ENCODE assay signal across 11 cellular contexts in genomic region chr11:67033661-67034166, GRCh38. TPM values are rescaled to one million over a fixed set of nuclear protein-coding genes. Genes with fewer than 3 reads are reported as not detected.
DNase-seq lines count a peak whose midpoint lies in the region; ATAC-seq and TF ChIP-seq lines count a peak whose summit lies in the region.
"Had no signal": no experiment of that assay in that cellular context is flagged by ENCODE, and none has a peak within 500 bp of the region (broad histone marks: within the 10 kb centered on the region; RNA-seq: fewer than 3 reads in every experiment).

No MANE protein-coding gene starts in this region.

- H3K9me3 ChIP-seq in HCT116 (ENCODE audit: control insufficient read depth in 1 of 2, insufficient read depth in 1 of 2, low read depth in 1 of 2, low read length in 2 of 2) (no peaks in the 10 kb centered on the region), SK-N-SH (no peaks in the 10 kb centered on the region), tibial nerve (no peaks in the 10 kb centered on the region)
- H3K9me3 ChIP-seq: neutrophil had no signal

- H3K4me1 ChIP-seq in HCT116 (ENCODE audit: control insufficient read depth in 1 of 2, insufficient read depth in 2 of 2, low read length in 2 of 2) (peaks cover 28 to 35% of the 10 kb centered on the region in 2 experiments), SK-N-SH (ENCODE audit: control insufficient read depth in 1 of 2, insufficient read depth in 2 of 2, low read depth in 1 of 2, low read length in 1 of 2) (peaks cover 3 to 21% of the 10 kb centered on the region in 2 experiments; a peak in 3 of 4 replicates), tibial nerve (peaks cover 0 to 13% (median 3%) of the 10 kb centered on the region in 4 donors)

- RAD21 ChIA-PET in HCT116 (lab: Charles Lee; ENCODE audit: low non-redundant PET in 1 of 2, low total read pairs in 2 of 2, uncharacterized antibody in 2 of 2, unreplicated experiment in 2 of 2): no interaction called here

- TF ChIP-seq RAD21 in HCT116 (IDR thresholded peaks at IDR 0.05; ENCODE audit: low read depth): no peak
- TF ChIP-seq RAD21 in SK-N-SH (IDR thresholded peaks at IDR 0.05; ENCODE audit: low read length): no peak

- peaks cover 17% of the 10 kb centered on the region for H3F3A ChIP-seq in SK-N-SH (replicated peaks; ENCODE audit: insufficient read depth)

- H3K79me2 ChIP-seq in HCT116 (ENCODE audit: insufficient read depth, low read length): no peaks in the 10 kb centered on the region
- no peaks in the 10 kb centered on the region for H3K79me2 ChIP-seq in SK-N-SH (ENCODE audit: insufficient read depth)

- no peak for DNase-seq in HCT116 (ENCODE audit: low read depth, low spot score)
- no peak for DNase-seq in SK-N-SH
- peak; percentile 92 for DNase-seq in fibroblast of the conjunctiva (ENCODE audit: low read depth)
- no peak for DNase-seq in stimulated activated effector memory CD8-positive, alpha-beta T cell treated with anti-CD3 and anti-CD28 coated beads, Interleukin-12 subunit alpha, Interleukin-12 subunit beta, amount 100 ng/mL, for 72 hours (ENCODE audit: low spot score in 2 of 2)
- DNase-seq in tibial nerve (ENCODE audit: low spot score in 2 of 2): no peak
- DNase-seq in SKM-1 treated with dmso at 0.1 percent for 144 hours (lab: John Stamatoyannopoulos, UW; ENCODE audit: unreplicated experiment): no peak
- DNase-seq in DMS114 treated with DMSO at 0.1 percent for 48 hours (lab: John Stamatoyannopoulos, UW; ENCODE audit: unreplicated experiment): no peak
- DNase-seq in activated naive CD4-positive, alpha-beta T cell treated with anti-CD3 and anti-CD28 coated beads for 36 hours: no peak

- peaks cover 23% of the 10 kb centered on the region for H3K27me3 Mint-ChIP-seq in activated naive CD4-positive, alpha-beta T cell treated with anti-CD3 and anti-CD28 coated beads for 36 hours (ENCODE audit: low read depth)

- H3K36me3 ChIP-seq in HCT116 (ENCODE audit: control insufficient read depth in 1 of 2, insufficient read depth in 2 of 2, low read length in 2 of 2) (no peaks in the 10 kb centered on the region), SK-N-SH (replicated peaks in 1 of 2; ENCODE audit: control insufficient read depth in 1 of 2, insufficient read depth in 2 of 2, low read length in 1 of 2) (no peaks in the 10 kb centered on the region), tibial nerve (no peaks in the 10 kb centered on the region)
- H3K36me3 ChIP-seq: neutrophil had no signal

- no peaks in the 10 kb centered on the region for H3K4me1 Mint-ChIP-seq in stimulated activated effector memory CD8-positive, alpha-beta T cell treated with anti-CD3 and anti-CD28 coated beads, Interleukin-12 subunit alpha, Interleukin-12 subunit beta, amount 100 ng/mL, for 72 hours
- no peaks in the 10 kb centered on the region for H3K4me1 Mint-ChIP-seq in activated naive CD4-positive, alpha-beta T cell treated with anti-CD3 and anti-CD28 coated beads for 36 hours (ENCODE audit: low read depth)

- no peaks in the 10 kb centered on the region for H3K27me3 ChIP-seq in HCT116 (ENCODE audit: insufficient read depth, low read length)
- H3K27me3 ChIP-seq in SK-N-SH (ENCODE audit: insufficient read depth): no peaks in the 10 kb centered on the region
- no peaks in the 10 kb centered on the region for H3K27me3 ChIP-seq in tibial nerve

- H2AFZ ChIP-seq in HCT116 (ENCODE audit: low read depth, low read length, poor library complexity, severe bottlenecking): no peak overlapping the region
- H2AFZ ChIP-seq in SK-N-SH (ENCODE audit: low read depth): no peak overlapping the region

- POLR2A ChIA-PET in HCT116 (lab: Charles Lee) (interaction anchor here (0.8 kb wide), 1 partner anchor 11 kb away, joined by 3 read pairs; the partner anchor contains the start of gene SYT12), SK-N-SH (lab: Yijun Ruan, JAX) (no interaction called here)

- no peaks in the 10 kb centered on the region for H3K36me3 Mint-ChIP-seq in stimulated activated effector memory CD8-positive, alpha-beta T cell treated with anti-CD3 and anti-CD28 coated beads, Interleukin-12 subunit alpha, Interleukin-12 subunit beta, amount 100 ng/mL, for 72 hours
- no peaks in the 10 kb centered on the region for H3K36me3 Mint-ChIP-seq in activated naive CD4-positive, alpha-beta T cell treated with anti-CD3 and anti-CD28 coated beads for 36 hours (ENCODE audit: low read depth)

- no peak for TF ChIP-seq POLR2A in HCT116 (IDR thresholded peaks at IDR 0.05; ENCODE audit: borderline replicate concordance, extremely low read depth, insufficient read depth, insufficient read length)
- no peak for TF ChIP-seq POLR2A in tibial nerve (IDR thresholded peaks at IDR 0.05)

- 36% methylated on average over 8 of the region's 8 CpGs for WGBS in SK-N-SH (ENCODE audit: low lambda C conversion rate)
- 47 to 72% methylated on average over 8 of the region's 8 CpGs for WGBS in tibial nerve, 2 donors

- H3K27ac Mint-ChIP-seq in stimulated activated effector memory CD8-positive, alpha-beta T cell treated with anti-CD3 and anti-CD28 coated beads, Interleukin-12 subunit alpha, Interleukin-12 subunit beta, amount 100 ng/mL, for 72 hours: no peak overlapping the region
- H3K27ac Mint-ChIP-seq in activated naive CD4-positive, alpha-beta T cell treated with anti-CD3 and anti-CD28 coated beads for 36 hours: no peak overlapping the region

- H4K20me1 ChIP-seq in HCT116 (ENCODE audit: insufficient read depth) (no peaks in the 10 kb centered on the region), SK-N-SH (ENCODE audit: insufficient read depth) (no peaks in the 10 kb centered on the region)

- H3K9ac ChIP-seq in HCT116 (ENCODE audit: low read length) (no peak overlapping the region), SK-N-SH (peak overlapping the region; percentile 2; the same call in 1 of the 2 replicates)

- intact Hi-C loops in HCT116 (cut with micrococcal nuclease): no loop called here
- intact Hi-C loops in activated naive CD4-positive, alpha-beta T cell treated with anti-CD3 and anti-CD28 coated beads for 36 hours (cut with micrococcal nuclease): no loop called here

- H3K9me2 ChIP-seq in HCT116 (ENCODE audit: insufficient read depth): no peaks in the 10 kb centered on the region
- H3K9me2 ChIP-seq in SK-N-SH: no peaks in the 10 kb centered on the region

- H3K4me2 ChIP-seq in HCT116 (ENCODE audit: low read length): peak overlapping the region; percentile 47
- H3K4me2 ChIP-seq in SK-N-SH: peak overlapping the region; percentile 61

- H3K4me3 ChIP-seq in HCT116 (replicated peaks in 1 of 2; ENCODE audit: low read depth in 1 of 2, low read length in 2 of 2) (no peak overlapping the region), SK-N-SH (ENCODE audit: low read depth in 2 of 2, low read length in 1 of 2) (no peak overlapping the region), tibial nerve (no peak overlapping the region)

- no peak for TF ChIP-seq EP300 in SK-N-SH (IDR thresholded peaks at IDR 0.05; ENCODE audit: borderline replicate concordance in 1 of 2, low read depth in 1 of 2, low read length in 1 of 2)
- TF ChIP-seq EP300 in tibial nerve (IDR thresholded peaks at IDR 0.05): no peak

- peak overlapping the region; percentile 25; the same call in 1 of the 2 replicates for H3K27ac ChIP-seq in HCT116 (ENCODE audit: low read depth, low read length)
- H3K27ac ChIP-seq in SK-N-SH (ENCODE audit: low read depth in 2 of 2, low read length in 1 of 2): peak overlapping the region in 1 of 2 experiments; percentile 74; a peak in 2 of 4 replicates
- H3K27ac ChIP-seq in tibial nerve: peak overlapping the region in 1 of 4 donors; percentile 28
- H3K27ac ChIP-seq: neutrophil had no signal

- TF ChIP-seq CTCF in HCT116 (IDR thresholded peaks at IDR 0.05 in 2 of 3, conservative IDR thresholded peaks at IDR 0.05 in 1 of 3; ENCODE audit: borderline replicate concordance in 1 of 3, insufficient read depth in 1 of 3, low read depth in 2 of 3, low read length in 2 of 3) (no peak), SK-N-SH (IDR thresholded peaks at IDR 0.05) (no peak), tibial nerve (IDR thresholded peaks at IDR 0.05) (no peak)

- H3K4me3 Mint-ChIP-seq in stimulated activated effector memory CD8-positive, alpha-beta T cell treated with anti-CD3 and anti-CD28 coated beads, Interleukin-12 subunit alpha, Interleukin-12 subunit beta, amount 100 ng/mL, for 72 hours: no peak overlapping the region
- H3K4me3 Mint-ChIP-seq in activated naive CD4-positive, alpha-beta T cell treated with anti-CD3 and anti-CD28 coated beads for 36 hours: no peak overlapping the region

- CTCF ChIA-PET in HCT116 (lab: Charles Lee): interaction anchor here (0.8 to 1.2 kb wide), 2 partner anchors 7 to 12 kb away, joined by 3 read pairs; no protein-coding TSS in a partner anchor
- CTCF ChIA-PET in SK-N-SH (lab: Yijun Ruan, JAX): no interaction called here
- CTCF ChIA-PET in activated naive CD4-positive, alpha-beta T cell treated with anti-CD3 and anti-CD28 coated beads for 36 hours (lab: Charles Lee): no interaction called here

- no TSS peak for BruUV-seq in HCT116 (replicated peaks; lab: Mats Ljungman, UMichigan)

- H3K9me3 Mint-ChIP-seq in stimulated activated effector memory CD8-positive, alpha-beta T cell treated with anti-CD3 and anti-CD28 coated beads, Interleukin-12 subunit alpha, Interleukin-12 subunit beta, amount 100 ng/mL, for 72 hours: no peaks in the 10 kb centered on the region
- no peaks in the 10 kb centered on the region for H3K9me3 Mint-ChIP-seq in activated naive CD4-positive, alpha-beta T cell treated with anti-CD3 and anti-CD28 coated beads for 36 hours

- ATAC-seq in HCT116: no peak
- ATAC-seq in stimulated activated effector memory CD8-positive, alpha-beta T cell treated with anti-CD3 and anti-CD28 coated beads, Interleukin-12 subunit alpha, Interleukin-12 subunit beta, amount 100 ng/mL, for 72 hours: peak; percentile 75

RNA-seq across cellular contexts. Expression of gene SYT12, which starts 10.8 kb away (rescaled TPM):
- total RNA-seq in HCT116 (2021; ENCODE audit: unreplicated experiment) (4.3 TPM), tibial nerve (1 to 10 TPM in 1 of 4 donors, under 1 TPM in 2, not detected in 1; 0.20 to 2.4 (median 0.66) TPM)
- 4.7 and 4.8 TPM in 2 replicates for polyA plus RNA-seq in HCT116 (2012)
- polyA plus RNA-seq in SK-N-SH (2012; rRNA removed): 0.52 and 0.61 TPM in 2 replicates
- polyA plus RNA-seq in SK-N-SH (2012; cell fraction: cytosol; rRNA removed): 0.30 and 0.39 TPM in 2 replicates
- polyA plus RNA-seq in SK-N-SH (2012; cell fraction: nucleus; rRNA removed): 1.2 and 1.5 TPM in 2 replicates
- not detected for total RNA-seq in activated naive CD4-positive, alpha-beta T cell treated with anti-CD3 and anti-CD28 coated beads for 36 hours

RNA-seq across cellular contexts. Expression of gene RHOD, which starts 22.9 kb away (rescaled TPM):
- total RNA-seq in HCT116 (2021; ENCODE audit: unreplicated experiment): 42.0 TPM
- polyA plus RNA-seq in HCT116 (2012): 49.9 and 56.0 TPM in 2 replicates
- 0.06 TPM in 1 of 2 replicates, not detected in the other for polyA plus RNA-seq in SK-N-SH (2012; rRNA removed)
- polyA plus RNA-seq in SK-N-SH (2012; cell fraction: cytosol; rRNA removed): not detected in 2 replicates
- 0.18 and 0.20 TPM in 2 replicates for polyA plus RNA-seq in SK-N-SH (2012; cell fraction: nucleus; rRNA removed)
- total RNA-seq in tibial nerve: 10 to 100 TPM; 15.9 to 30.8 (median 24.4) TPM
- total RNA-seq in activated naive CD4-positive, alpha-beta T cell treated with anti-CD3 and anti-CD28 coated beads for 36 hours: under 1 TPM; 0.64 to 0.98 TPM

RNA-seq across cellular contexts. Expression of gene C11orf86, which starts 58.6 kb away (rescaled TPM):
- total RNA-seq in HCT116 (2021; ENCODE audit: unreplicated experiment): 0.25 TPM
- 0.25 and 0.50 TPM in 2 replicates for polyA plus RNA-seq in HCT116 (2012)
- 0.06 and 0.08 TPM in 2 replicates for polyA plus RNA-seq in SK-N-SH (2012; rRNA removed)
- polyA plus RNA-seq in SK-N-SH (2012; cell fraction: cytosol; rRNA removed): 0.05 and 0.08 TPM in 2 replicates
- 0.04 and 0.21 TPM in 2 replicates for polyA plus RNA-seq in SK-N-SH (2012; cell fraction: nucleus; rRNA removed)
- total RNA-seq in tibial nerve: not detected
- not detected for total RNA-seq in activated naive CD4-positive, alpha-beta T cell treated with anti-CD3 and anti-CD28 coated beads for 36 hours
- total RNA-seq: NCI-H460 had no signal
- polyA plus RNA-seq: esophagus had no signal

Comparison
In these comparisons a context has a peak if more than half of its experiments do, and no peak if none do; other contexts are left out.
1. RNA of gene RHOD, which starts 22.9 kb away (total RNA-seq): 42.0 TPM in HCT116 (single experiment) and 15.9 to 30.8 TPM in tibial nerve; 0.64 to 0.98 TPM in activated naive CD4-positive, alpha-beta T cell treated with anti-CD3 and anti-CD28 coated beads for 36 hours; every median in the first group is over 4 times any median in the second.
2. Of the 11 proteins assayed by ChIP-seq in both SK-N-SH and HCT116: peak only in SK-N-SH: MAX; only in HCT116: none; in both: none; in neither: 10.